12 cellular contexts compared by ENCODE assay signal in the genomic region with DNA sequence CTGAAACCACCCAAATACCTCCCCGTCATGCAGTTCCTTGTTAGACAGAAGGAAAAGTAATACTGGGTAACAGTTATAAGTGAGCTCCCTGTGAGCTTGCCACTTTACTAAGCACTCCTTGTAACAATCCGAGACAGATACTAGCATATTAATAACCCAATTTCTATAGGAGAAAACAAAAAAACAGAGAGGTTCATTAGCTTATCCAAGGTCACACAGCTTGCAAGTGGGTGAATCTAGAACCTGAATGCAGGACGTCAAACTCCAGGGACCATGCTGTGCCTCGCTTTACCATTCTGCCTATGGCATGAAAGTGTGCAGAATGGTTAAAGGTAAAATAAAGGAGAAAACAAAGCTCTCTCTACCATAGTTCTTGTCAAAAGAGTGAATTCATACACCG. TPM values are rescaled to one million over a fixed set of nuclear protein-coding genes. Genes with fewer than 3 reads are reported as not detected.
"Had no signal": no experiment of that assay in that cellular context is flagged by ENCODE, and none has a peak within 500 bp of the region (broad histone marks: within the 10 kb centered on the region; RNA-seq: fewer than 3 reads in every experiment).

No MANE protein-coding gene starts in this region.

- H3K4me3 Mint-ChIP-seq: GM23338, H9, HFFc6 had no signal

- H3K4me1 ChIP-seq: HAP-1 had no signal

- ATAC-seq: GM23338, HCT116 had no signal

- H3K27ac Mint-ChIP-seq: GM23338, H9, HFFc6 had no signal

- FAIRE-seq: H1, H54 had no signal

- H3K9ac ChIP-seq: GM23248 had no signal

- H3K4me3 ChIP-seq: GM23248, GM23338, HAP-1 had no signal

- H3K27ac ChIP-seq: GM23248 had no signal

- H3K4me2 ChIP-seq: GM23338 had no signal

- H3K9me3 ChIP-seq: HAP-1 had no signal

- H2AFZ ChIP-seq: GM23248, GM23338 had no signal

- H3K9me3 Mint-ChIP-seq: HFFc6 had no signal

- H3K36me3 ChIP-seq: HAP-1 had no signal

- H3K4me1 Mint-ChIP-seq: GM23338, H9 had no signal

- DNase-seq: GM23248, GOT3, H7, H9, HCEC 1CT, HFFc6 had no signal

RNA-seq across cellular contexts. Expression of gene SIGLEC5, which starts 15.4 kb away (rescaled TPM):
- total RNA-seq: GM23248, GM23338, H1, H4, H7, H9, HFFc6 had no signal
- polyA plus RNA-seq: GM23248, GM23338, H1 had no signal

RNA-seq across cellular contexts. Expression of gene SIGLEC14, which starts 31.8 kb away (rescaled TPM):
- total RNA-seq: GM23248, GM23338, H1, H4, H7, H9, HFFc6 had no signal
- polyA plus RNA-seq: GM23248, GM23338, H1 had no signal
